27 cellular contexts compared by ENCODE assay signal in genomic region chr1:115289940-115290339, GRCh38. TPM values are rescaled to one million over a fixed set of nuclear protein-coding genes. Genes with fewer than 3 reads are reported as not detected.
"Had no signal": no experiment of that assay in that cellular context is flagged by ENCODE, and none has a peak within 500 bp of the region (broad histone marks: within the 10 kb centered on the region; RNA-seq: fewer than 3 reads in every experiment).

No MANE protein-coding gene starts in this region.

- H3K36me3 Mint-ChIP-seq: activated naive CD4-positive, alpha-beta T cell treated with anti-CD3 and anti-CD28 coated beads, Interleukin-2, amount 50 U/mL, for 24 hours had no signal

- H3K9me3 ChIP-seq: body of pancreas, esophagus muscularis mucosa, neutrophil, pancreas, psoas muscle, right atrium auricular region, tibial artery had no signal

- H3K9me3 Mint-ChIP-seq: activated CD4-positive, alpha-beta T cell treated with anti-CD3 and anti-CD28 coated beads, Interleukin-2, amount 10 ng/mL, durations not matched to agents 7 days and 5 days; activated naive CD4-positive, alpha-beta T cell treated with anti-CD3 and anti-CD28 coated beads, Interleukin-2, amount 50 U/mL, for 24 hours; activated T-helper 1 cell treated with anti-CD3 and anti-CD28 coated beads, Interleukin-12 subunit alpha, Interleukin-12 subunit beta, Interleukin-2, Interleukin-4 antibody, amounts not matched to agents 30 ng/mL and 10 ng/mL and 1 ng/mL, durations not matched to agents 14 hours and 24 hours and 36 hours; nephron; stimulated activated naive CD8-positive, alpha-beta T cell treated with anti-CD3 and anti-CD28 coated beads, Interleukin-15, Interleukin-2, amounts not matched to agents 100 ng/mL and 50 ng/mL, for 24 hours had no signal

- DNase-seq: activated CD4-positive, alpha-beta T cell treated with anti-CD3 and anti-CD28 coated beads, Interleukin-2, amount 10 ng/mL, durations not matched to agents 7 days and 5 days; activated CD8-positive, alpha-beta T cell treated with anti-CD3 and anti-CD28 coated beads, Interleukin-2, amount 10 ng/mL, durations not matched to agents 7 days and 5 days; activated gamma-delta T cell treated with Interleukin-2 at 50 U/mL for 16 hours; anterior cingulate cortex; body of pancreas; effector memory CD4-positive, alpha-beta T cell; glutamatergic neuron; hypothalamus; kidney; pancreas; psoas muscle; stimulated activated CD4-positive, alpha-beta T cell treated with anti-CD3 and anti-CD28 coated beads, Interleukin-4, amount 100 ng/mL, for 4 hours; substantia nigra; SW 1271; T-helper 2 cell; tibial artery had no signal

- H3K27ac Mint-ChIP-seq: activated CD4-positive, alpha-beta T cell treated with anti-CD3 and anti-CD28 coated beads, Interleukin-2, amount 10 ng/mL, durations not matched to agents 7 days and 5 days; activated CD8-positive, alpha-beta T cell treated with anti-CD3 and anti-CD28 coated beads, Interleukin-2, amount 10 ng/mL, durations not matched to agents 7 days and 5 days; activated naive CD4-positive, alpha-beta T cell treated with anti-CD3 and anti-CD28 coated beads, Interleukin-2, amount 50 U/mL, for 24 hours; activated T-helper 1 cell treated with anti-CD3 and anti-CD28 coated beads, Interleukin-12 subunit alpha, Interleukin-12 subunit beta, Interleukin-2, Interleukin-4 antibody, amounts not matched to agents 30 ng/mL and 10 ng/mL and 1 ng/mL, durations not matched to agents 14 hours and 24 hours and 36 hours; stimulated activated naive CD8-positive, alpha-beta T cell treated with anti-CD3 and anti-CD28 coated beads, Interleukin-15, Interleukin-2, amounts not matched to agents 100 ng/mL and 50 ng/mL, for 24 hours had no signal

- H3K27ac ChIP-seq: body of pancreas, cardiac muscle cell, esophagus muscularis mucosa, neutrophil, pancreas, psoas muscle, right atrium auricular region, tibial artery had no signal

- H3K4me3 Mint-ChIP-seq: activated CD4-positive, alpha-beta T cell treated with anti-CD3 and anti-CD28 coated beads, Interleukin-2, amount 10 ng/mL, durations not matched to agents 7 days and 5 days; activated CD8-positive, alpha-beta T cell treated with anti-CD3 and anti-CD28 coated beads, Interleukin-2, amount 10 ng/mL, durations not matched to agents 7 days and 5 days; activated naive CD4-positive, alpha-beta T cell treated with anti-CD3 and anti-CD28 coated beads, Interleukin-2, amount 50 U/mL, for 24 hours; activated T-helper 1 cell treated with anti-CD3 and anti-CD28 coated beads, Interleukin-12 subunit alpha, Interleukin-12 subunit beta, Interleukin-2, Interleukin-4 antibody, amounts not matched to agents 30 ng/mL and 10 ng/mL and 1 ng/mL, durations not matched to agents 14 hours and 24 hours and 36 hours; stimulated activated naive CD8-positive, alpha-beta T cell treated with anti-CD3 and anti-CD28 coated beads, Interleukin-15, Interleukin-2, amounts not matched to agents 100 ng/mL and 50 ng/mL, for 24 hours had no signal

- H3K4me1 Mint-ChIP-seq: activated CD4-positive, alpha-beta T cell treated with anti-CD3 and anti-CD28 coated beads, Interleukin-2, amount 10 ng/mL, durations not matched to agents 7 days and 5 days; activated naive CD4-positive, alpha-beta T cell treated with anti-CD3 and anti-CD28 coated beads, Interleukin-2, amount 50 U/mL, for 24 hours had no signal

- H3K4me1 ChIP-seq: body of pancreas, pancreas, psoas muscle had no signal

- ATAC-seq: activated CD4-positive, CD25-positive, alpha-beta regulatory T cell treated with anti-CD3 and anti-CD28 coated beads, Interleukin-2, amount 50 U/mL, for 24 hours; activated CD8-positive, alpha-beta T cell treated with anti-CD3 and anti-CD28 coated beads, Interleukin-2, amount 10 ng/mL, durations not matched to agents 7 days and 5 days; body of pancreas; left lobe of liver; pancreas; psoas muscle had no signal

- H3K27me3 ChIP-seq: body of pancreas, cardiac muscle cell, esophagus muscularis mucosa, neutrophil, pancreas, right atrium auricular region, tibial artery had no signal

- H3K4me3 ChIP-seq: body of pancreas, cardiac muscle cell, esophagus muscularis mucosa, pancreas, psoas muscle, right atrium auricular region, tibial artery had no signal

- H3K36me3 ChIP-seq: cardiac muscle cell, neutrophil, pancreas, right atrium auricular region had no signal

RNA-seq across cellular contexts. Expression of gene NGF, which starts 48.1 kb away (rescaled TPM):
- total RNA-seq: activated CD4-positive, alpha-beta T cell treated with anti-CD3 and anti-CD28 coated beads, Interleukin-2, amount 10 ng/mL, durations not matched to agents 7 days and 5 days; activated CD8-positive, alpha-beta T cell treated with anti-CD3 and anti-CD28 coated beads, Interleukin-2, amount 10 ng/mL, durations not matched to agents 7 days and 5 days; activated T-helper 1 cell treated with anti-CD3 and anti-CD28 coated beads, Interleukin-12 subunit alpha, Interleukin-12 subunit beta, Interleukin-2, Interleukin-4 antibody, amounts not matched to agents 30 ng/mL and 10 ng/mL and 1 ng/mL, durations not matched to agents 14 hours and 24 hours and 36 hours; mononuclear cell had no signal
- polyA plus RNA-seq: cardiac muscle cell had no signal
